ENCODE assay signal across 8 cellular contexts in genomic region chr3:172562881-172563835, GRCh38. TPM values are rescaled to one million over a fixed set of nuclear protein-coding genes. Genes with fewer than 3 reads are reported as not detected.
A peak's percentile ranks its signal among the peaks of the same experiment; 100 is the strongest.
DNase-seq lines count a peak whose midpoint lies in the region; ATAC-seq, FAIRE-seq and TF ChIP-seq lines count a peak whose summit lies in the region.

No MANE protein-coding gene starts in this region.

- peaks cover 9% of the 10 kb centered on the region for H3K4me1 ChIP-seq in GM12878 (ENCODE audit: control insufficient read depth, insufficient read depth, low read length)
- peaks cover 0 to 37% (median 12%) of the 10 kb centered on the region in 4 donors for H3K4me1 ChIP-seq in tibial nerve

- no peak for TF ChIP-seq EP300 in GM12878 (IDR thresholded peaks at IDR 0.05; ENCODE audit: borderline replicate concordance in 1 of 2, control insufficient read depth in 1 of 2, low read depth in 2 of 2, low read length in 2 of 2)
- TF ChIP-seq EP300 in tibial nerve (IDR thresholded peaks at IDR 0.05) = peak; percentile 67 to 96

- TF ChIP-seq CTCF in GM12878 (IDR thresholded peaks at IDR 0.05 in 2 of 3, conservative IDR thresholded peaks at IDR 0.05 in 1 of 3; ENCODE audit: control insufficient read depth in 2 of 3, extremely low read depth in 1 of 3, insufficient read depth in 1 of 3, low read depth in 3 of 3, low read length in 3 of 3) (no peak), tibial nerve (IDR thresholded peaks at IDR 0.05) (peak in 1 of 5 experiments; percentile 23)

- H3K4me2 ChIP-seq in GM12878 (ENCODE audit: control insufficient read depth, insufficient read depth) = peak overlapping the region; percentile 41; the same call in 1 of the 2 replicates

- H3K4me3 ChIP-seq in GM12878 (no peak overlapping the region), tibial nerve (no peak overlapping the region)

- DNase-seq in DMS153 (lab: John Stamatoyannopoulos, UW) (peak; percentile 75), NCI-H226 (peak; percentile 90), GM12878 (ENCODE audit: low read depth, low spot score) (no peak), left lobe of liver (ENCODE audit: low spot score) (no peak), tibial nerve (ENCODE audit: low spot score in 2 of 2) (peak in 1 of 2 donors; percentile 65), cerebellar cortex (ENCODE audit: low spot score) (no peak), NCI-H1436 (lab: John Stamatoyannopoulos, UW) (no peak)

- H3K9me3 ChIP-seq in GM12878 (replicated peaks; ENCODE audit: control insufficient read depth, insufficient read depth, low read length) = no peaks in the 10 kb centered on the region
- H3K9me3 ChIP-seq in tibial nerve = no peaks in the 10 kb centered on the region

- BruUV-seq in GM12878 (replicated peaks; lab: Mats Ljungman, UMichigan) = no TSS peak

- peak; percentile 64 for ATAC-seq in GM21786 (IDR thresholded peaks at IDR 0.05; ENCODE audit: unreplicated experiment)
- ATAC-seq in GM12878 = peak; percentile 83
- peak; percentile 65 for ATAC-seq in left lobe of liver

- H3K27me3 ChIP-seq in GM12878 (replicated peaks in 1 of 2; ENCODE audit: control insufficient read depth in 2 of 2, insufficient read depth in 2 of 2, low read length in 1 of 2) = no peaks in the 10 kb centered on the region
- H3K27me3 ChIP-seq in tibial nerve = no peaks in the 10 kb centered on the region

- FAIRE-seq in GM12878 (lab: Jason Lieb, UNC) = peak; percentile 78

- WGBS in GM12878 (ENCODE audit: insufficient coverage, insufficient replicate concordance, low lambda C conversion rate, missing lambda C conversion rate) = 35% methylated on average over 8 of the region's 8 CpGs
- WGBS in tibial nerve, 2 donors = 28 to 34% methylated on average over 8 of the region's 8 CpGs

- CTCF ChIA-PET in GM12878 (lab: Yijun Ruan, JAX) = interaction anchor here (1.4 kb wide), 1 partner anchor 50 kb away, joined by 3 read pairs; no protein-coding TSS in a partner anchor

- no peak overlapping the region for H3K27ac ChIP-seq in GM12878 (ENCODE audit: control insufficient read depth, insufficient read depth)
- H3K27ac ChIP-seq in tibial nerve = peak overlapping the region in 3 of 4 donors; percentile 27 to 82 (median 81)

- no peaks in the 10 kb centered on the region for H3K79me2 ChIP-seq in GM12878 (ENCODE audit: control insufficient read depth, insufficient read depth, low read length)

- no peak overlapping the region; the same call in none of the 2 replicates for H2AFZ ChIP-seq in GM12878 (ENCODE audit: control insufficient read depth, low read depth, low read length)

- H4K20me1 ChIP-seq in GM12878 (ENCODE audit: control insufficient read depth, insufficient read depth) = no peaks in the 10 kb centered on the region

- RAD21 ChIA-PET in GM12878 (lab: Charles Lee; ENCODE audit: unreplicated experiment) = interaction anchor here (1.1 kb wide), 1 partner anchor 16 kb away, joined by 3 read pairs; no protein-coding TSS in a partner anchor

- TF ChIP-seq POLR2A in GM12878 (IDR thresholded peaks at IDR 0.05; ENCODE audit: low read depth, low read length) (no peak), tibial nerve (IDR thresholded peaks at IDR 0.05) (no peak)

- no peaks in the 10 kb centered on the region for H3K36me3 ChIP-seq in GM12878 (ENCODE audit: control insufficient read depth in 2 of 2, insufficient read depth in 2 of 2, low read length in 1 of 2)
- no peaks in the 10 kb centered on the region for H3K36me3 ChIP-seq in tibial nerve

- no peak for TF ChIP-seq RAD21 in GM12878 (IDR thresholded peaks at IDR 0.05; ENCODE audit: insufficient read depth, low read depth, low read length)

- no peak overlapping the region for H3K9ac ChIP-seq in GM12878 (ENCODE audit: control insufficient read depth, insufficient read depth, low read length)

- in situ Hi-C loops in GM12878 (cut with MboI) = no loop called here

- SMC1A ChIA-PET in GM12878 (lab: Charles Lee; ENCODE audit: uncharacterized antibody, unreplicated experiment) = interaction anchor here (0.6 to 1.3 kb wide), 2 partner anchors 32 to 33 kb away, joined by 3 to 4 read pairs; no protein-coding TSS in a partner anchor

- intact Hi-C loops in GM12878 (cut with micrococcal nuclease; ENCODE audit: unreplicated experiment) = no loop called here

- POLR2A ChIA-PET in GM12878 (lab: Charles Lee) = no interaction called here

TF ChIP-seq in GM12878, 131 proteins besides CTCF, POLR2A, EP300 and RAD21:
- no peak for TF ChIP-seq WRNIP1 (IDR thresholded peaks at IDR 0.05; ENCODE audit: borderline replicate concordance, low read depth, low read length)
- peak; percentile 29; the same call in 1 of the 2 replicates for TF ChIP-seq NFIC (IDR thresholded peaks at IDR 0.05; ENCODE audit: low read depth, low read length)
- 0 out of 2 replicates have a peak, but pooled peaks have one; percentile 35 for TF ChIP-seq EED (IDR thresholded peaks at IDR 0.05; ENCODE audit: low read depth)
- no peak for TF ChIP-seq MEF2B (IDR thresholded peaks at IDR 0.05; ENCODE audit: partially characterized antibody, poor library complexity, severe bottlenecking)
- TF ChIP-seq JUNB (IDR thresholded peaks at IDR 0.05) = peak; percentile 40; the same call in 1 of the 2 replicates
- peak in 1 of 2 experiments; percentile 70; a peak in 1 of 4 replicates for TF ChIP-seq ETV6 (conservative IDR thresholded peaks at IDR 0.05 in 1 of 2, IDR thresholded peaks at IDR 0.05 in 1 of 2; ENCODE audit: borderline replicate concordance in 1 of 2, low read depth in 1 of 2)
- no peak for TF ChIP-seq HDGF (IDR thresholded peaks at IDR 0.05)
- TF ChIP-seq PAX5 (IDR thresholded peaks at IDR 0.05; ENCODE audit: borderline replicate concordance, low read depth, low read length) = no peak

RNA-seq across cellular contexts. Expression of gene TNFSF10, which starts 39.9 kb away (rescaled TPM):
- total RNA-seq in GM12878 (2013; cell fraction: nucleolus; rRNA removed) = 4.0 and 6.9 TPM in 2 replicates
- 5.2 and 5.8 TPM in 2 replicates for total RNA-seq in GM12878 (2014; rRNA removed)
- total RNA-seq in GM12878 (2014; rRNA removed; fragmentation: Illumina TruSeq; extraction: Trizol) = 6.3 and 7.5 TPM in 2 replicates
- 2.9 and 3.8 TPM in 2 replicates for total RNA-seq in GM12878 (2021)
- polyA plus RNA-seq in GM12878 (2011; ENCODE audit: low read depth) = 5.5 TPM
- 12.3 and 14.5 TPM in 2 replicates for polyA plus RNA-seq in GM12878 (2011; rRNA removed)
- 8.7 and 10.1 TPM in 2 replicates for polyA plus RNA-seq in GM12878 (2011; cell fraction: cytosol; rRNA removed)
- polyA plus RNA-seq in GM12878 (2011; cell fraction: nucleus; rRNA removed) = 3.3 and 3.6 TPM in 2 replicates
- polyA plus RNA-seq in GM12878 (2012) = 5.6 and 5.9 TPM in 2 replicates
- 6.9 and 12.7 TPM in 2 replicates for polyA plus RNA-seq in GM12878 (2014; fragmentation: Illumina TruSeq; extraction: Trizol)
- polyA plus RNA-seq in GM12878 (2014; fragmentation: Nextera tagmentation; extraction: Ambion mirVana) = 1 to 10 TPM; 4.1 to 4.6 TPM
- 2.8 and 4.2 TPM in 2 replicates for polyA plus RNA-seq in GM12878 (2014; rRNA removed)
- 1 to 10 TPM; 2.1 to 3.5 TPM for polyA plus RNA-seq in GM12878 (2016; fragmentation: Nextera tagmentation; extraction: Ambion mirVana)
- 9.9 and 12.4 TPM in 2 replicates for polyA minus RNA-seq in GM12878 (2011; rRNA and poly(A)+ RNA removed)
- 2.9 and 3.3 TPM in 2 replicates for polyA minus RNA-seq in GM12878 (2011; cell fraction: cytosol; rRNA and poly(A)+ RNA removed)
- 9.2 and 14.9 TPM in 2 replicates for polyA minus RNA-seq in GM12878 (2011; cell fraction: nucleus; rRNA and poly(A)+ RNA removed)
- 45.3 TPM for total RNA-seq in left lobe of liver
- 10 to 100 TPM; 24.6 to 54.1 (median 37.3) TPM for total RNA-seq in tibial nerve

Comparison
In these comparisons a context has a peak if more than half of its experiments do, and no peak if none do; other contexts are left out.
1. DNase-seq: peak in DMS153 (single experiment) and NCI-H226 (single experiment); none in GM12878 (single experiment), left lobe of liver (single experiment), cerebellar cortex (single experiment) and NCI-H1436 (single experiment).
2. Peak in every context shown above with its lines, with median percentiles within 50 percentile points of each other: ATAC-seq.